In the genomic region with DNA sequence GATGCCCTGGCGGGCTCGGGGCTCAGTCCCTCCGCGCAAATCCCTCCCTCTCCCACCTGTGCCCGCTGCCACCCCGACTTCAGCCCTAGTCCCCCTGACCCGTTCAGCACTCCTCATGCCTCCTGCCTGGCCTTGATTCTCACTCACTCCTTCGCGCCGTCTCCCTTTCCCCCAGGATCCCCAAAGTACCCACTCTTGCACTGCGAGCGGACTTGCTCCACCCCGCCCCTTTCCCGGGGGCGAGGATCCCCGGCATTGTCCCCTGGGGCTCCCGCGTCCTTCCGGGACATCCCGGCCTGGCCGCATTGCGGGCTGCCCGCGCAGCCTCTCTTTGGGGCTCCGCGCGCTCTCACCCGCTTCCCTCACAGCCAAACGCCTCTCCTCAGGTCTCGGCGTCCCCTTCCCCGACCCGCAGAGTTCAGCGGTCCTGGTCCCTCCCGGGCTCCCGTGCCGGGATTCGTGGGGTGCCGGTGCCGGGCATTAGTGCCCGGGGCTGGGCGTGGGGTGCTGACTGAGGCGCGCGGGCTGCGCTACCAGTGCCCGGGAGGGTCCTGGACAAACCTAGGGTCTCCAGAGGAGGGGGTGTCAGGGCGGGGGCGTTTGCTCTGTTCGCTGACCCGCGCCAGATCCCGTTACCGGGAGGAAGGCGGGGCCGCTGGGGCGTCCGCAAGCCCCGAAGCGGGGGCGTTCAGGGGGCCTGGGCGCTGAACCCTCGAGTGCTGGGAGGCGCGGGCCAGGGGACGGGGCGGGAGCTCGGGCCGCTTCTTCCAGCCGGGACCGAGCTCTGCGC, we compare ENCODE assay signal across 2 cellular contexts.
TF ChIP-seq lines count a peak whose summit lies in the region.

No MANE protein-coding gene starts in this region.

TF ChIP-seq in GM23338, 12 proteins besides CTCF, POLR2A, EP300 and RAD21:
- TF ChIP-seq POLR2AphosphoS5 (IDR thresholded peaks at IDR 0.05; ENCODE audit: low read depth) (peak; percentile 38; the same call in 1 of the 2 replicates), EZH2 (IDR thresholded peaks at IDR 0.05; ENCODE audit: low read depth, unreplicated experiment) (peak; percentile 6), EZH2phosphoT487 (IDR thresholded peaks at IDR 0.05; ENCODE audit: unreplicated experiment) (no peak), CREB1 (CRISPR knock-in tag; IDR thresholded peaks at IDR 0.05; ENCODE audit: low read depth) (no peak)
- TF ChIP-seq, protein P1, sequence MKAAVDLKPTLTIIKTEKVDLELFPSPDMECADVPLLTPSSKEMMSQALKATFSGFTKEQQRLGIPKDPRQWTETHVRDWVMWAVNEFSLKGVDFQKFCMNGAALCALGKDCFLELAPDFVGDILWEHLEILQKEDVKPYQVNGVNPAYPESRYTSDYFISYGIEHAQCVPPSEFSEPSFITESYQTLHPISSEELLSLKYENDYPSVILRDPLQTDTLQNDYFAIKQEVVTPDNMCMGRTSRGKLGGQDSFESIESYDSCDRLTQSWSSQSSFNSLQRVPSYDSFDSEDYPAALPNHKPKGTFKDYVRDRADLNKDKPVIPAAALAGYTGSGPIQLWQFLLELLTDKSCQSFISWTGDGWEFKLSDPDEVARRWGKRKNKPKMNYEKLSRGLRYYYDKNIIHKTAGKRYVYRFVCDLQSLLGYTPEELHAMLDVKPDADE (IDR thresholded peaks at IDR 0.05) = no peak

TF ChIP-seq in endothelial cell of umbilical vein, 7 proteins besides CTCF, POLR2A, EP300 and RAD21:
- TF ChIP-seq, protein P2, sequence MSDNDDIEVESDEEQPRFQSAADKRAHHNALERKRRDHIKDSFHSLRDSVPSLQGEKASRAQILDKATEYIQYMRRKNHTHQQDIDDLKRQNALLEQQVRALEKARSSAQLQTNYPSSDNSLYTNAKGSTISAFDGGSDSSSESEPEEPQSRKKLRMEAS (IDR thresholded peaks at IDR 0.05; ENCODE audit: insufficient read depth, insufficient read length) = no peak
- TF ChIP-seq GATA2 (IDR thresholded peaks at IDR 0.05; ENCODE audit: insufficient read depth, insufficient read length, low read depth, low read length) (no peak), JUN (IDR thresholded peaks at IDR 0.05; ENCODE audit: borderline replicate concordance, insufficient read depth, insufficient read length, low read depth) (no peak), EZH2 (IDR thresholded peaks at IDR 0.05; ENCODE audit: borderline replicate concordance, low read depth, low read length, severe bottlenecking) (peak; percentile 82), MYC (IDR thresholded peaks at IDR 0.05; ENCODE audit: low read depth, low read length) (no peak), FOS (IDR thresholded peaks at IDR 0.05; ENCODE audit: borderline replicate concordance, insufficient read depth, low read length) (no peak)
